Comparison of ENCODE assay signal across 9 cellular contexts in the genomic region with DNA sequence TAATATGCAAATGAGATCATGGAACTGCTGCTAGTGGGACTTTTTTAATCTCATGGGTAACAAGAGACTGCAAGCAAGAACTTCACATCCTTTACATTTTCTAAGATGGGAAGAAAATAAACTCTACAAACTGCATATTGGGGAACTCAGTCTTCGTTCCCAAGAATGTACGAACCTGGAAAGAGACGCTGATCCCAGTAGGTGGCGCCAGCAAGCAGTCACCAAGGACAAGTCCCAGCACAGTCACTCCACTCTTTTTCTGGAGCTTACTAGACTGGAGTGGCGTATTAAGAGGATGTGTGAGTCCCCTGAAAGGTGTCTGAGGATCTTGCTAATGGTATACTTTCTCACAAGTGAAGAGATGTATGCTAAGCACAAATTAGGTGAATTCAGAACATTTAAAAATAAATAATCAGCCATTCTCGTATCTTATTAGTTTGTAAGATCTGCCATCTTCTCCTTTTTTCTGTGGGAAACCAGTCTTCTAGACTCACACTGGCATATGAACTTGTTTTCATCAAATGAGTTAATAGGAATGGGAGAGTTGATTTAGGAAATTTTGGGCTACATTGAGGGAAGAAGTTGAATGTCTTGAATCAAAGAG. TPM values are rescaled to one million over a fixed set of nuclear protein-coding genes. Genes with fewer than 3 reads are reported as not detected.
DNase-seq lines count a peak whose midpoint lies in the region; ATAC-seq and TF ChIP-seq lines count a peak whose summit lies in the region.
"Had no signal": no experiment of that assay in that cellular context is flagged by ENCODE, and none has a peak within 500 bp of the region (broad histone marks: within the 10 kb centered on the region; RNA-seq: fewer than 3 reads in every experiment).

No MANE protein-coding gene starts in this region.

- no peak overlapping the region for H3K4me3 ChIP-seq in fibroblast of pulmonary artery (replicated peaks; ENCODE audit: low read depth, low read length)

- no peak overlapping the region for H3K27ac Mint-ChIP-seq in osteocyte (ENCODE audit: unreplicated experiment)
- H3K27ac Mint-ChIP-seq: CD4-positive, CD25-positive, alpha-beta regulatory T cell had no signal

- H3K36me3 Mint-ChIP-seq in osteocyte (ENCODE audit: unreplicated experiment): no peaks in the 10 kb centered on the region
- H3K36me3 Mint-ChIP-seq: CD4-positive, CD25-positive, alpha-beta regulatory T cell had no signal

- peak; percentile 20 to 59 for DNase-seq in activated CD4-positive, alpha-beta T cell treated with anti-CD3 and anti-CD28 coated beads for 24 hours (ENCODE audit: low read depth in 2 of 2)
- no peak for DNase-seq in activated CD4-positive, alpha-beta T cell treated with anti-CD3 and anti-CD28 coated beads for 1 hour
- DNase-seq in HPDE6-E6E7 (ENCODE audit: extremely low spot score) (peak; percentile 47), NCI-H82 treated with DMSO at 0.1 percent for 48 hours (lab: John Stamatoyannopoulos, UW; ENCODE audit: unreplicated experiment) (peak; percentile 43), activated T-cell treated with anti-CD3 and anti-CD28 coated beads for 24 hours (ENCODE audit: low read depth) (peak; percentile 43), fibroblast of pulmonary artery (ENCODE audit: low read depth) (peak; percentile 74), osteocyte (ENCODE audit: extremely low spot score, unreplicated experiment) (no peak)

- TF ChIP-seq CTCF in fibroblast of pulmonary artery (IDR thresholded peaks at IDR 0.05; ENCODE audit: low read length, missing control alignments): no peak
- TF ChIP-seq CTCF in osteocyte (IDR thresholded peaks at IDR 0.05): peak; percentile 86

- no peak for ATAC-seq in GM19023 (IDR thresholded peaks at IDR 0.05; ENCODE audit: unreplicated experiment)

- no peaks in the 10 kb centered on the region for H3K9me3 Mint-ChIP-seq in osteocyte (ENCODE audit: unreplicated experiment)

- no peak overlapping the region for H3K4me3 Mint-ChIP-seq in osteocyte (ENCODE audit: unreplicated experiment)
- H3K4me3 Mint-ChIP-seq: CD4-positive, CD25-positive, alpha-beta regulatory T cell had no signal

- H3K27me3 Mint-ChIP-seq in osteocyte (ENCODE audit: unreplicated experiment): peaks cover 43% of the 10 kb centered on the region

- peaks cover 3% of the 10 kb centered on the region for H3K4me1 Mint-ChIP-seq in osteocyte (ENCODE audit: unreplicated experiment)

RNA-seq across cellular contexts. Expression of a gene that starts 16.0 kb away (rescaled TPM):
- 37.4 and 38.2 TPM in 2 replicates for total RNA-seq in osteocyte

Comparison
In these comparisons a context has a peak if more than half of its experiments do, and no peak if none do; other contexts are left out.
1. DNase-seq: peak in activated CD4-positive, alpha-beta T cell treated with anti-CD3 and anti-CD28 coated beads for 24 hours (2 of 2), HPDE6-E6E7 (single experiment), NCI-H82 treated with DMSO at 0.1 percent for 48 hours (single experiment), activated T-cell treated with anti-CD3 and anti-CD28 coated beads for 24 hours (single experiment) and fibroblast of pulmonary artery (single experiment); none in activated CD4-positive, alpha-beta T cell treated with anti-CD3 and anti-CD28 coated beads for 1 hour (single experiment) and osteocyte (single experiment).